ENCODE assay signal across 8 cellular contexts in the genomic region with DNA sequence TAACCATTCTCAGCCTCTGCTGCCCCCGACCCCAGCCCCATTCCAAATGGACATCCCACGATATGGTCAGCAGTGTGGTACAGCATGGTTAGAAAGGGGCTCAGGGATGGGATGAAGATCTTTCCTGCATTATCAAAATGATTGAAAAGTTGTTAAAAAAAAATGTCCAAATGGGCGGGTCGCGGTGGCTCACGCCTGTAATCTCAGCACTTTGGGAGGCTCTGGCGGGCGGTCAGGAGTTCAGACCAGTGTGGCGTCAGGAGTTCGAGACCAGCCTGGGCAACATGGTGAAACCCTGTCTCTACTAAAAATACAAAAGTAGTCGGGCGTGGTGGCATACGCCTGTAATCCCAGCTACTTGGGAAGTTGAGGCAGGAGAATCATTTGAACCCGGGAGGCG. TPM values are rescaled to one million over a fixed set of nuclear protein-coding genes. Genes with fewer than 3 reads are reported as not detected.
DNase-seq lines count a peak whose midpoint lies in the region; ATAC-seq lines count a peak whose summit lies in the region.

No MANE protein-coding gene starts in this region.

- peaks cover 0 to 10% (median 8%) of the 10 kb centered on the region in 5 donors for H3K36me3 ChIP-seq in subcutaneous abdominal adipose tissue (ENCODE audit: control insufficient read depth in 5 of 5, insufficient read depth in 5 of 5, low read length in 5 of 5)

- POLR2A ChIA-PET in activated CD4-positive, alpha-beta T cell treated with anti-CD3 and anti-CD28 coated beads, Interleukin-2, amount 10 ng/mL, durations not matched to agents 7 days and 5 days (lab: Charles Lee) = interaction anchor here (1.3 kb wide), 1 partner anchor 782 kb away, joined by 3 read pairs; a partner anchor contains a TSS
- POLR2A ChIA-PET in activated CD8-positive, alpha-beta T cell treated with anti-CD3 and anti-CD28 coated beads, Interleukin-2, amount 10 ng/mL, durations not matched to agents 7 days and 5 days (lab: Charles Lee) = interaction anchor here (1.3 to 2.4 kb wide), 5 partner anchors 16 to 783 kb away, joined by 3 to 39 read pairs (median 5); a partner anchor contains a TSS

- peak overlapping the region in 4 of 5 donors; percentile 82 to 96 (median 92) for H3K4me3 ChIP-seq in subcutaneous abdominal adipose tissue (ENCODE audit: low read depth in 1 of 5, low read length in 5 of 5)

- no peaks in the 10 kb centered on the region for H3K27me3 Mint-ChIP-seq in activated CD4-positive, alpha-beta T cell treated with anti-CD3 and anti-CD28 coated beads, Interleukin-2, amount 10 ng/mL, durations not matched to agents 7 days and 5 days
- H3K27me3 Mint-ChIP-seq in activated CD8-positive, alpha-beta T cell treated with anti-CD3 and anti-CD28 coated beads, Interleukin-2, amount 10 ng/mL, durations not matched to agents 7 days and 5 days (ENCODE audit: low read depth) = no peaks in the 10 kb centered on the region
- H3K27me3 Mint-ChIP-seq in immature natural killer cell (ENCODE audit: low read depth in 3 of 3) = peaks cover 0 to 2% (median 0%) of the 10 kb centered on the region in 3 donors

- H3K27ac ChIP-seq in subcutaneous abdominal adipose tissue (ENCODE audit: low read depth, low read length) = no peak overlapping the region

- H3K4me3 Mint-ChIP-seq in activated CD4-positive, alpha-beta T cell treated with anti-CD3 and anti-CD28 coated beads, Interleukin-2, amount 10 ng/mL, durations not matched to agents 7 days and 5 days = peak overlapping the region; percentile 100
- peak overlapping the region; percentile 99 for H3K4me3 Mint-ChIP-seq in activated CD8-positive, alpha-beta T cell treated with anti-CD3 and anti-CD28 coated beads, Interleukin-2, amount 10 ng/mL, durations not matched to agents 7 days and 5 days
- H3K4me3 Mint-ChIP-seq in immature natural killer cell = peak overlapping the region; percentile 100

- CTCF ChIA-PET in activated CD4-positive, alpha-beta T cell treated with anti-CD3 and anti-CD28 coated beads, Interleukin-2, amount 10 ng/mL, durations not matched to agents 7 days and 5 days (lab: Charles Lee) = interaction anchor here (0.6 to 1.3 kb wide), 2 partner anchors 9 to 55 kb away, joined by 3 to 4 read pairs; a partner anchor contains a TSS
- CTCF ChIA-PET in activated CD8-positive, alpha-beta T cell treated with anti-CD3 and anti-CD28 coated beads, Interleukin-2, amount 10 ng/mL, durations not matched to agents 7 days and 5 days (lab: Charles Lee) = interaction anchor here (1.8 kb wide), 1 partner anchor 12 kb away, joined by 4 read pairs; no protein-coding TSS in a partner anchor

- ATAC-seq in activated CD8-positive, alpha-beta T cell treated with anti-CD3 and anti-CD28 coated beads, Interleukin-2, amount 10 ng/mL, durations not matched to agents 7 days and 5 days = no peak

- peaks cover 31% of the 10 kb centered on the region for H3K36me3 Mint-ChIP-seq in activated CD4-positive, alpha-beta T cell treated with anti-CD3 and anti-CD28 coated beads, Interleukin-2, amount 10 ng/mL, durations not matched to agents 7 days and 5 days (ENCODE audit: low read depth)
- peaks cover 31% of the 10 kb centered on the region for H3K36me3 Mint-ChIP-seq in activated CD8-positive, alpha-beta T cell treated with anti-CD3 and anti-CD28 coated beads, Interleukin-2, amount 10 ng/mL, durations not matched to agents 7 days and 5 days (ENCODE audit: low read depth)
- H3K36me3 Mint-ChIP-seq in immature natural killer cell = peaks cover 0 to 12% (median 0%) of the 10 kb centered on the region in 3 donors

- peaks cover 22% of the 10 kb centered on the region for H3K9me3 Mint-ChIP-seq in activated CD4-positive, alpha-beta T cell treated with anti-CD3 and anti-CD28 coated beads, Interleukin-2, amount 10 ng/mL, durations not matched to agents 7 days and 5 days
- no peaks in the 10 kb centered on the region for H3K9me3 Mint-ChIP-seq in activated CD8-positive, alpha-beta T cell treated with anti-CD3 and anti-CD28 coated beads, Interleukin-2, amount 10 ng/mL, durations not matched to agents 7 days and 5 days (ENCODE audit: insufficient read depth)
- no peaks in the 10 kb centered on the region for H3K9me3 Mint-ChIP-seq in immature natural killer cell

- H3K27ac Mint-ChIP-seq in activated CD4-positive, alpha-beta T cell treated with anti-CD3 and anti-CD28 coated beads, Interleukin-2, amount 10 ng/mL, durations not matched to agents 7 days and 5 days = peak overlapping the region; percentile 100
- peak overlapping the region; percentile 98 for H3K27ac Mint-ChIP-seq in activated CD8-positive, alpha-beta T cell treated with anti-CD3 and anti-CD28 coated beads, Interleukin-2, amount 10 ng/mL, durations not matched to agents 7 days and 5 days
- H3K27ac Mint-ChIP-seq in immature natural killer cell = peak overlapping the region; percentile 96 to 99 (median 98)

- H3K27me3 ChIP-seq in subcutaneous abdominal adipose tissue (ENCODE audit: control insufficient read depth in 5 of 5, insufficient read depth in 4 of 5, low read length in 5 of 5) = no peaks in the 10 kb centered on the region

- H3K9ac ChIP-seq in subcutaneous abdominal adipose tissue (ENCODE audit: low read length in 5 of 5) = peak overlapping the region in 1 of 5 donors; percentile 64

- no peaks in the 10 kb centered on the region for H3K9me3 ChIP-seq in subcutaneous abdominal adipose tissue (ENCODE audit: control insufficient read depth in 5 of 5, low read length in 5 of 5)

- H3K4me1 ChIP-seq in subcutaneous abdominal adipose tissue (ENCODE audit: control insufficient read depth in 5 of 5, insufficient read depth in 5 of 5, low read length in 5 of 5) = peaks cover 1 to 27% (median 25%) of the 10 kb centered on the region in 5 donors

- DNase-seq in activated CD4-positive, alpha-beta T cell treated with anti-CD3 and anti-CD28 coated beads, Interleukin-2, amount 10 ng/mL, durations not matched to agents 7 days and 5 days = no peak
- DNase-seq in activated CD4-positive, alpha-beta T cell treated with anti-CD3 and anti-CD28 coated beads, Interleukin-2, amount 50 U/mL, for 48 hours = no peak
- no peak for DNase-seq in activated CD8-positive, alpha-beta T cell treated with anti-CD3 and anti-CD28 coated beads, Interleukin-2, amount 10 ng/mL, durations not matched to agents 7 days and 5 days
- DNase-seq in immature natural killer cell (no peak), HuH-7.5 (ENCODE audit: low spot score) (no peak), HUDEP-2 (lab: John Stamatoyannopoulos, UW; ENCODE audit: unreplicated experiment in 76 of 76) (no peak), NCI-H2227 treated with DMSO at 0.1 percent for 48 hours (lab: John Stamatoyannopoulos, UW) (no peak)

- H3K4me1 Mint-ChIP-seq in activated CD4-positive, alpha-beta T cell treated with anti-CD3 and anti-CD28 coated beads, Interleukin-2, amount 10 ng/mL, durations not matched to agents 7 days and 5 days = peaks cover 35% of the 10 kb centered on the region
- H3K4me1 Mint-ChIP-seq in activated CD8-positive, alpha-beta T cell treated with anti-CD3 and anti-CD28 coated beads, Interleukin-2, amount 10 ng/mL, durations not matched to agents 7 days and 5 days (ENCODE audit: low read depth) = peaks cover 21% of the 10 kb centered on the region
- peaks cover 36 to 49% of the 10 kb centered on the region in 2 donors for H3K4me1 Mint-ChIP-seq in immature natural killer cell

RNA-seq across cellular contexts. Expression of a gene that starts 54.3 kb away (rescaled TPM):
- total RNA-seq in activated CD4-positive, alpha-beta T cell treated with anti-CD3 and anti-CD28 coated beads, Interleukin-2, amount 10 ng/mL, durations not matched to agents 7 days and 5 days = 10 to 100 TPM; 12.2 to 13.8 TPM
- total RNA-seq in activated CD8-positive, alpha-beta T cell treated with anti-CD3 and anti-CD28 coated beads, Interleukin-2, amount 10 ng/mL, durations not matched to agents 7 days and 5 days = 10 to 100 TPM; 13.0 to 13.1 TPM
- polyA plus RNA-seq in immature natural killer cell = 1 to 10 TPM; 4.4 to 6.9 (median 5.7) TPM
